18 cellular contexts compared by ENCODE assay signal in the genomic region with DNA sequence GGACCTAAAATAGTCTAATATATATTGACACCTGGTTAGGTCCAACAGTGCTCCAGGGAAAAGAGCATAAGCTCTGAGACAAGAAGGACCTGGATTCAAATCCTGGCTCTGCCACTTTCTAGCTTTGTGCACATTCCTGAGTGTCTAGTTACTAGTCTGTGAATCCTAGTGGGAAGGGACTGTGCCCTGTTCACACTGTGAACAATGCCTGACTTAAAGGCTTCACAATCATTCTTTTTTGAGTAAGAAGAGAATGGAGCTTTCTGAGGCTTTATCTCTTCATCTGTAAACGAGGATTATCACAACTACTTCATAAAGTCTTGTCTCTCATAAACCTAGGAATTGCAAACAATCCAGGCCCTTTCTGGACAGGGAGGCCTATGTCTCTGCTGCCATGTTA.
"Had no signal": no experiment of that assay in that cellular context is flagged by ENCODE, and none has a peak within 500 bp of the region (broad histone marks: within the 10 kb centered on the region; RNA-seq: fewer than 3 reads in every experiment).

No MANE protein-coding gene starts in this region.

- H3K27me3 ChIP-seq: esophagus muscularis mucosa, foreskin keratinocyte, gastroesophageal sphincter, hepatocyte, left lung had no signal

- H3K27ac ChIP-seq: coronary artery, dorsolateral prefrontal cortex, esophagus muscularis mucosa, foreskin keratinocyte, gastroesophageal sphincter, heart left ventricle, hepatocyte, left lung, lower lobe of right lung had no signal

- H3K9me3 ChIP-seq: esophagus muscularis mucosa, gastroesophageal sphincter, heart left ventricle, left lung, lower lobe of right lung, mucosa of descending colon had no signal

- DNase-seq: dermis blood vessel endothelial cell; dorsolateral prefrontal cortex; effector CD4-positive, alpha-beta T cell; effector memory CD4-positive, alpha-beta T cell; heart left ventricle; left cardiac atrium; left lung; left ventricle myocardium superior; lower lobe of right lung; mesenchymal stem cell; mucosa of descending colon; naive B cell; naive thymus-derived CD8-positive, alpha-beta T cell had no signal

- H3K4me3 ChIP-seq: coronary artery, dorsolateral prefrontal cortex, esophagus muscularis mucosa, gastroesophageal sphincter, heart left ventricle, hepatocyte, left lung, lower lobe of right lung, mucosa of descending colon had no signal

- H3K36me3 ChIP-seq: esophagus muscularis mucosa, gastroesophageal sphincter, heart left ventricle, left lung, lower lobe of right lung had no signal

- H3K4me1 ChIP-seq: esophagus muscularis mucosa, foreskin keratinocyte, gastroesophageal sphincter, heart left ventricle, left lung, lower lobe of right lung had no signal
